Comparison of ENCODE assay signal across 8 cellular contexts in the genomic region with DNA sequence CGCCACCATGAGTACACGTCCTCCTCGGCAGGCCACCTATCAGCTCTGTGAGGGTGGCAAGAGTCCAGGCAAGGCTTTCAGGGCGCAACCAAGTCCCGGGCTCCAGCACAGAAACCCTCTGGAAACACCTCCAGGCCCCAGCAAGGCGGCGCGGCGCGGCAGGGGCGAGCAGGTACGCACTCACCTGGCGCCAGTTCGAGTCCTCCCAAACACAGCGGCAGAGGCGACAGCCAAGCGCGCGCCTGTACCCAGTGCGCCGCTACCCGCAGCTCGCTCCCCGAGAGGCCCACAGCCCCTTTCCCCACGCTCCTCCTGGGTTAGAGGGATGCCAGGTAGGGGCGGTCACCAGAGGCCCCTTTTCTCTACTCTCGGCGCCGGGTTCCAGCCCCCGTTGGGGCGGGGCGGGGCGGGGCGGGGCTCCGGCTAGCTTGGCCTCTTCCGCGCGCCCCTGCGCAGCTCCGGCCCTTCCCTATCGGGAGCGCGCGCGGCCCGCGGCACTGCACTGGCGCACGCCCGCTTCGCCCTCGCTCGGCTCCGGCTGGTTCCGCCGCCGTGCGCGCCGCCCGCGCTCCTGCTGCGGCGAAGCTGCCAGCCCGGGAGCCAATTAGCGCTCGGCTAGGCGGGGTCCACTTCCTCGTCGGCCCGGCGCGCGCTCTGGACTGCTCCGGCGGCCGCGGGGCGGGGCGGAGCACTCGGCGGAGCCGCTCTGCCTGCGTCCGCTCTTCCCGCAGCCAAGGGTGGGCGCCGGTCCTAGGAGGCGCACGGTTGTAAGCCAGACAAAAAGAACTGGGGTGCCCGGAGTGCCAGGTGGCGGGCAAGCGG. TPM values are rescaled to one million over a fixed set of nuclear protein-coding genes. Genes with fewer than 3 reads are reported as not detected.
DNase-seq lines count a peak whose midpoint lies in the region; ATAC-seq and TF ChIP-seq lines count a peak whose summit lies in the region.

A gene (minus strand): TSS at position 332 of the 822 bp plus-strand sequence. CDS start 5,040 bp downstream, outside the sequence.
A gene with protein sequence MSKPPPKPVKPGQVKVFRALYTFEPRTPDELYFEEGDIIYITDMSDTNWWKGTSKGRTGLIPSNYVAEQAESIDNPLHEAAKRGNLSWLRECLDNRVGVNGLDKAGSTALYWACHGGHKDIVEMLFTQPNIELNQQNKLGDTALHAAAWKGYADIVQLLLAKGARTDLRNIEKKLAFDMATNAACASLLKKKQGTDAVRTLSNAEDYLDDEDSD (plus strand): TSS at position 691 of the 822 bp plus-strand sequence. CDS start 179 bp downstream, outside the sequence.

- no peak for TF ChIP-seq CTCF in AG04450 (IDR thresholded peaks at IDR 0.05; ENCODE audit: low read depth, low read length)
- no peak for TF ChIP-seq CTCF in WERI-Rb-1 (IDR thresholded peaks at IDR 0.05; ENCODE audit: low read depth, low read length)
- TF ChIP-seq CTCF in breast epithelium (IDR thresholded peaks at IDR 0.05): peak in 1 of 3 donors; percentile 10

- TF ChIP-seq POLR2A in breast epithelium (IDR thresholded peaks at IDR 0.05): peak; percentile 73

- POLR2A ChIA-PET in AG04450 (lab: Yijun Ruan, JAX): interaction anchor here (0.6 to 1.8 kb wide), 7 partner anchors 20 to 1113 kb away, joined by 3 to 8 read pairs (median 5); a partner anchor contains a TSS

- peak within 1 kb of the TSS; percentile 87 for H3K9ac ChIP-seq in iPS-20b (ENCODE audit: low read depth, low read length)

- ATAC-seq in GM18909 (IDR thresholded peaks at IDR 0.05; ENCODE audit: poor library complexity, unreplicated experiment) (peak; percentile 88), HG03159 (IDR thresholded peaks at IDR 0.05; ENCODE audit: unreplicated experiment) (peak; percentile 85)

- H3K4me1 ChIP-seq in breast epithelium (peaks cover 0 to 18% of the 10 kb centered on the region in 2 donors), iPS-20b (ENCODE audit: insufficient read depth, low read length) (peaks cover 16% of the 10 kb centered on the region)

- no peaks in the 10 kb centered on the region for H3K27me3 ChIP-seq in AG04450 (ENCODE audit: control insufficient read depth, insufficient read depth, low read length)
- no peaks in the 10 kb centered on the region for H3K27me3 ChIP-seq in WERI-Rb-1 (ENCODE audit: insufficient read depth, low read depth, severe bottlenecking)
- H3K27me3 ChIP-seq in breast epithelium: no peaks in the 10 kb centered on the region
- peaks cover 14% of the 10 kb centered on the region; the same call in 1 of the 2 replicates for H3K27me3 ChIP-seq in iPS-20b (ENCODE audit: insufficient read depth, low read length)

- H3K4me3 ChIP-seq in AG04450 (ENCODE audit: low read depth, low read length) (peak within 1 kb of the TSS; percentile 98), WERI-Rb-1 (ENCODE audit: low read depth, low read length) (peak within 1 kb of the TSS; percentile 58), breast epithelium (peak within 1 kb of the TSS; percentile 72 to 95 (median 94)), iPS-20b (ENCODE audit: low read length) (peak within 1 kb of the TSS; percentile 91), skin epidermis (peak within 1 kb of the TSS; percentile 63 to 95 (median 85))

- H3K27ac ChIP-seq in AG04450 (ENCODE audit: low read depth, low read length) (peak within 1 kb of the TSS; percentile 78), WERI-Rb-1 (peak within 1 kb of the TSS; percentile 72), breast epithelium (peak within 1 kb of the TSS; percentile 93 to 98), iPS-20b (ENCODE audit: low read length) (peak within 1 kb of the TSS; percentile 51), skin epidermis (peak within 1 kb of the TSS; percentile 89 to 99 (median 95))

- intact Hi-C loops in breast epithelium (cut with DNase I; ENCODE audit: low total_unique reads): no loop called here

- CTCF ChIA-PET in AG04450 (lab: Charles Lee): interaction anchor here (0.6 to 1.3 kb wide), 7 partner anchors 15 to 1380 kb away, joined by 3 to 5 read pairs (median 3); a partner anchor contains a TSS

- DNase-seq in AG04450 (ENCODE audit: low read depth, low spot score) (peak; percentile 89), NCI-H2227 (lab: John Stamatoyannopoulos, UW; ENCODE audit: unreplicated experiment) (peak; percentile 96), WERI-Rb-1 (peak; percentile 93), breast epithelium (ENCODE audit: low spot score in 2 of 2) (peak; percentile 91 to 93)

- H3K36me3 ChIP-seq in WERI-Rb-1: no peaks in the 10 kb centered on the region
- no peaks in the 10 kb centered on the region for H3K36me3 ChIP-seq in breast epithelium
- H3K36me3 ChIP-seq in iPS-20b (ENCODE audit: insufficient read depth, low read depth, low read length): no peaks in the 10 kb centered on the region

- H3K9me3 ChIP-seq in AG04450 (ENCODE audit: control insufficient read depth, insufficient read depth, low read length) (peaks cover 4% of the 10 kb centered on the region; the same call in 1 of the 2 replicates), WERI-Rb-1 (ENCODE audit: severe bottlenecking) (no peaks in the 10 kb centered on the region), breast epithelium (no peaks in the 10 kb centered on the region), iPS-20b (ENCODE audit: insufficient read depth, low read depth, low read length) (no peaks in the 10 kb centered on the region)

RNA-seq across cellular contexts. Expression of the first gene that starts in this region (rescaled TPM):
- 10.2 and 14.4 TPM in 2 replicates for polyA plus RNA-seq in AG04450 (2011; rRNA removed)
- polyA minus RNA-seq in AG04450 (2011; rRNA and poly(A)+ RNA removed): 1.9 and 3.5 TPM in 2 replicates
- total RNA-seq in breast epithelium: 10 to 100 TPM; 21.8 to 27.9 (median 27.7) TPM

RNA-seq across cellular contexts. Expression of the second gene that starts in this region (rescaled TPM):
- 19.5 and 22.7 TPM in 2 replicates for polyA plus RNA-seq in AG04450 (2011; rRNA removed)
- 21.1 and 29.4 TPM in 2 replicates for polyA minus RNA-seq in AG04450 (2011; rRNA and poly(A)+ RNA removed)
- total RNA-seq in breast epithelium: 10 to 100 TPM; 26.9 to 38.9 (median 36.4) TPM

Comparison
In these comparisons a context has a peak if more than half of its experiments do, and no peak if none do; other contexts are left out.
1. Peak in every context shown above with its lines: DNase-seq, ATAC-seq, H3K4me3 ChIP-seq and H3K27ac ChIP-seq.